Comparison of ENCODE assay signal across 9 cellular contexts in genomic region chr13:101434486-101434885, GRCh38. TPM values are rescaled to one million over a fixed set of nuclear protein-coding genes. Genes with fewer than 3 reads are reported as not detected.
"Had no signal": no experiment of that assay in that cellular context is flagged by ENCODE, and none has a peak within 500 bp of the region (broad histone marks: within the 10 kb centered on the region; RNA-seq: fewer than 3 reads in every experiment).

No MANE protein-coding gene starts in this region.

- H3K4me3 Mint-ChIP-seq: GM23338, H9 had no signal

- H3K9me3 Mint-ChIP-seq: GM23338, H9 had no signal

- DNase-seq: H9, HCEC 1CT, IMR-90, KG1 had no signal

- H3K27ac Mint-ChIP-seq: GM23338, H9 had no signal

- ATAC-seq: GM23338, K562 had no signal

- H3K4me2 ChIP-seq: GM23338 had no signal

- H3K4me3 ChIP-seq: GM23338, K562 had no signal

- H3K4me1 Mint-ChIP-seq: GM23338, H9 had no signal

- H2AFZ ChIP-seq: GM23338 had no signal

- FAIRE-seq: H1, HTR-8/SVneo, K562 had no signal

RNA-seq across cellular contexts. Expression of gene ITGBL1, which starts 18.0 kb away (rescaled TPM):
- total RNA-seq: GM23338, H1, H9, HT-29 had no signal
- polyA plus RNA-seq: H1 had no signal

RNA-seq across cellular contexts. Expression of gene NALCN, which starts 18.2 kb away (rescaled TPM):
- total RNA-seq: HT-29, K562 had no signal
- polyA plus RNA-seq: K562 had no signal
